In the genomic region with DNA sequence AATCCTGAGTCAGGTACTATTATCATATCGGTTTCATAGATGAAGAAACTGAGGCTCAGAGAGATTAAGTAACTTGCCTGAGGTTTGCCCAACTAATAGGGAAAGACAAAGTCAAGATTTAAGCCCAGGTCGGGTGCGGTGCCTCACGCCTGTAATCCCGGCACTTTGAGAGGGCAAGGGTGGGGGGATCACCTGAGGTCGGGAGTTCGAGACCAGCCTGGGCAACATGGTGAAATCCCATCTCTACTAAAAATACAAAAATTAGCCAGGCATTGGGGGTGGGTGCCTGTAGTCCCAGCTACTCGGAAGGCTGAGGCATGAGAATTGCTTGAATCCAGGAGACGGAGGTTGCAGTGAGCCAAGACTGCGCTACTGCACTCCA, we compare ENCODE assay signal across 14 cellular contexts. TPM values are rescaled to one million over a fixed set of nuclear protein-coding genes. Genes with fewer than 3 reads are reported as not detected.
A peak's percentile ranks its signal among the peaks of the same experiment; 100 is the strongest.
DNase-seq lines count a peak whose midpoint lies in the region; ATAC-seq and TF ChIP-seq lines count a peak whose summit lies in the region.
"Not testable (repeated sequence)": the region's sequence is repeated elsewhere in the genome, so short reads cannot be mapped to it uniquely, and the experiment has no call there.
"Had no signal": no experiment of that assay in that cellular context is flagged by ENCODE, and none has a peak within 500 bp of the region (broad histone marks: within the 10 kb centered on the region; RNA-seq: fewer than 3 reads in every experiment).

No MANE protein-coding gene starts in this region.

- H3K27me3 Mint-ChIP-seq in osteocyte (ENCODE audit: unreplicated experiment), result peaks cover 11% of the 10 kb centered on the region

- not testable (repeated sequence) for DNase-seq in GM23248; heart right ventricle; lung (ENCODE audit: low spot score); osteocyte (ENCODE audit: extremely low spot score, unreplicated experiment)
- DNase-seq in breast epithelium (ENCODE audit: low spot score in 2 of 2), result peak in 1 of 2 donors; percentile 33

- H3K36me3 Mint-ChIP-seq in osteocyte (ENCODE audit: unreplicated experiment), result not testable (repeated sequence)

- H3K27ac ChIP-seq in GM23248 (peak overlapping the region; percentile 53), VCaP (peak overlapping the region; percentile 32), breast epithelium (peak overlapping the region; percentile 86 to 90), heart right ventricle (peak overlapping the region; percentile 46 to 82 (median 71)), lung (ENCODE audit: low read depth in 1 of 2, low read length in 1 of 2) (peak overlapping the region; percentile 82 to 85), temporal lobe (ENCODE audit: low read depth, low read length) (peak overlapping the region; percentile 23)

- H4K20me1 ChIP-seq in GM23248 (ENCODE audit: insufficient read depth), result not testable (repeated sequence)

- H3K36me3 ChIP-seq in GM23248 (ENCODE audit: low read depth); breast epithelium; heart right ventricle; lung (ENCODE audit: control insufficient read depth in 2 of 2, insufficient read depth in 2 of 2, low read length in 2 of 2): not testable (repeated sequence)

- TF ChIP-seq POLR2A in breast epithelium (IDR thresholded peaks at IDR 0.05), result not testable (repeated sequence)

- H3K4me2 ChIP-seq in GM23248 (ENCODE audit: unreplicated experiment), result peak overlapping the region; percentile 44

- 50 to 53% methylated on average over 10 of the region's 10 CpGs for WGBS in GM23248 (ENCODE audit: low coverage in 1 of 2, low lambda C conversion rate in 2 of 2, missing lambda C conversion rate in 2 of 2), 2 experiments
- 84 to 88% methylated on average over 10 of the region's 10 CpGs for WGBS in heart right ventricle, 2 donors
- WGBS in lung, 2 donors, result 61 to 71% methylated on average over 10 of the region's 10 CpGs

- not testable (repeated sequence) for TF ChIP-seq CTCF in VCaP (conservative IDR thresholded peaks at IDR 0.05); breast epithelium (IDR thresholded peaks at IDR 0.05); heart right ventricle (IDR thresholded peaks at IDR 0.05); lung (IDR thresholded peaks at IDR 0.05; ENCODE audit: control extremely low read depth, extremely low read depth); osteocyte (IDR thresholded peaks at IDR 0.05)

- peaks cover 16% of the 10 kb centered on the region for H3K4me1 Mint-ChIP-seq in osteocyte (ENCODE audit: unreplicated experiment)

- not testable (repeated sequence) for H3K79me2 ChIP-seq in GM23248 (ENCODE audit: insufficient read depth)

- peak overlapping the region; percentile 19; the same call in 1 of the 2 replicates for H2AFZ ChIP-seq in GM23248

- ATAC-seq in heart right ventricle, result peak in 1 of 8 donors; percentile 15
- not testable (repeated sequence) for ATAC-seq in lung (ENCODE audit: insufficient read depth, low FRiP score)

- not testable (repeated sequence) for H3K9me3 ChIP-seq in GM23248 (ENCODE audit: low read depth); breast epithelium; heart right ventricle; lung (ENCODE audit: control insufficient read depth in 2 of 2, insufficient read depth in 1 of 2, low read length in 1 of 2)

- peaks cover 21% of the 10 kb centered on the region; the same call in 1 of the 2 replicates for H3F3A ChIP-seq in GM23248 (ENCODE audit: insufficient read depth)

- peaks cover 13% of the 10 kb centered on the region for H3K4me1 ChIP-seq in GM23248 (ENCODE audit: insufficient read depth)
- H3K4me1 ChIP-seq in breast epithelium; lung (ENCODE audit: control insufficient read depth in 2 of 2, insufficient read depth in 2 of 2, low read length in 2 of 2): not testable (repeated sequence)
- peaks cover 0 to 32% (median 11%) of the 10 kb centered on the region in 9 donors for H3K4me1 ChIP-seq in heart right ventricle

- in situ Hi-C loops in GM23248 (cut with MboI), result not testable (repeated sequence)

- H3K9ac ChIP-seq in GM23248, result peak overlapping the region; percentile 44

- not testable (repeated sequence) for H3K9me2 ChIP-seq in GM23248 (ENCODE audit: insufficient read depth)

- 0 out of 2 replicates have a peak overlapping the region, but pooled peaks have one; percentile 30 for H3K4me3 ChIP-seq in GM23248
- not testable (repeated sequence) for H3K4me3 ChIP-seq in breast epithelium, heart right ventricle, lung

- intact Hi-C loops in breast epithelium (cut with DNase I; ENCODE audit: low total_unique reads), result loop anchor here (5.0 kb wide), 1 partner anchor 697 kb away; no protein-coding TSS in a partner anchor
- intact Hi-C loops in heart right ventricle (cut with DNase I), result not testable (repeated sequence)

- not testable (repeated sequence) for H3K9me3 Mint-ChIP-seq in osteocyte (ENCODE audit: unreplicated experiment)

- H3K4me3 Mint-ChIP-seq in osteocyte (ENCODE audit: unreplicated experiment), result peak overlapping the region; percentile 19

- not testable (repeated sequence) for H3K27me3 ChIP-seq in GM23248 (replicated peaks; ENCODE audit: insufficient read depth); breast epithelium; heart right ventricle; lung (ENCODE audit: control insufficient read depth, insufficient read depth)

- H3K27ac Mint-ChIP-seq in osteocyte (ENCODE audit: unreplicated experiment), result peak overlapping the region; percentile 94

RNA-seq across cellular contexts. Expression of a gene that starts 15.8 kb away (rescaled TPM):
- total RNA-seq in GM23248 (2014; rRNA removed; shearing (Covaris generic)), result 29.5 and 64.2 TPM in 2 replicates
- polyA plus RNA-seq in GM23248 (2016; fragmentation: Nextera tagmentation; extraction: Ambion mirVana), result 18.0 and 21.2 TPM in 2 replicates
- total RNA-seq in breast epithelium, result 10 to 100 TPM; 25.8 to 31.7 (median 27.2) TPM
- total RNA-seq in heart right ventricle, result 10 to 100 TPM; 24.1 to 34.0 (median 27.8) TPM
- 10 to 100 TPM; 22.2 to 24.6 TPM for polyA plus RNA-seq in heart right ventricle
- total RNA-seq in lung, result 10 to 100 TPM; 38.8 to 80.7 TPM
- polyA plus RNA-seq in lung, result 10 to 100 TPM; 31.6 to 36.5 TPM
- total RNA-seq in osteocyte, result 53.6 and 57.1 TPM in 2 replicates
- 7.4 TPM for total RNA-seq in temporal lobe

RNA-seq across cellular contexts. Expression of a gene that starts 19.9 kb away (rescaled TPM):
- not detected in 2 replicates for total RNA-seq in GM23248 (2014; rRNA removed; shearing (Covaris generic))
- polyA plus RNA-seq in GM23248 (2016; fragmentation: Nextera tagmentation; extraction: Ambion mirVana) (not detected in 2 replicates), heart right ventricle (not detected), lung (not detected)
- total RNA-seq in breast epithelium (not detected), heart right ventricle (not detected), lung (not detected), osteocyte (not detected in 2 replicates), temporal lobe (not detected)
- total RNA-seq: gastroesophageal sphincter; lower leg skin; myocyte; renal cortical epithelial cell; RPMI7951; T-helper 1 cell treated with Interleukin-12 subunit alpha and Interleukin-12 subunit beta and Interleukin-4 antibody, amounts not matched to agents 30 ng/mL and 1 ng/mL, for 36 hours had no signal
- polyA plus RNA-seq: cardiac muscle cell had no signal

RNA-seq across cellular contexts. Expression of a gene that starts 28.0 kb away (rescaled TPM):
- 65.6 and 78.4 TPM in 2 replicates for total RNA-seq in GM23248 (2014; rRNA removed; shearing (Covaris generic))
- 48.6 and 53.3 TPM in 2 replicates for polyA plus RNA-seq in GM23248 (2016; fragmentation: Nextera tagmentation; extraction: Ambion mirVana)
- total RNA-seq in breast epithelium, result 10 to 100 TPM; 66.2 to 92.6 (median 72.8) TPM
- 10 to 100 TPM; 33.8 to 44.8 (median 39.9) TPM for total RNA-seq in heart right ventricle
- polyA plus RNA-seq in heart right ventricle, result 10 to 100 TPM in 1 of 2 donors, 1 to 10 TPM in 1; 6.4 to 39.0 TPM
- 10 to 100 TPM; 35.6 to 44.3 TPM for total RNA-seq in lung
- 10 to 100 TPM; 26.3 to 57.2 TPM for polyA plus RNA-seq in lung
- 41.0 and 43.5 TPM in 2 replicates for total RNA-seq in osteocyte
- 27.0 TPM for total RNA-seq in temporal lobe

RNA-seq across cellular contexts. Expression of a gene that starts 28.2 kb away (rescaled TPM):
- total RNA-seq in GM23248 (2014; rRNA removed; shearing (Covaris generic)), result 180 and 199 TPM in 2 replicates
- polyA plus RNA-seq in GM23248 (2016; fragmentation: Nextera tagmentation; extraction: Ambion mirVana) (342 and 365 TPM in 2 replicates), heart right ventricle (1,000 to 10,000 TPM; 1,297 to 1,540 TPM), lung (1,000 to 10,000 TPM; 1,051 to 1,580 TPM)
- total RNA-seq in breast epithelium (1,000 to 10,000 TPM in 1 of 3 donors, 100 to 1,000 TPM in 2; 786 to 1,230 (median 855) TPM), heart right ventricle (100 to 1,000 TPM; 536 to 674 (median 617) TPM), lung (100 to 1,000 TPM; 334 to 904 TPM), osteocyte (734 and 738 TPM in 2 replicates), temporal lobe (217 TPM)

RNA-seq across cellular contexts. Expression of a gene that starts 31.6 kb away (rescaled TPM):
- total RNA-seq in GM23248 (2014; rRNA removed; shearing (Covaris generic)), result 127 and 145 TPM in 2 replicates
- polyA plus RNA-seq in GM23248 (2016; fragmentation: Nextera tagmentation; extraction: Ambion mirVana), result 106 and 110 TPM in 2 replicates
- 100 to 1,000 TPM; 112 to 167 (median 140) TPM for total RNA-seq in breast epithelium
- 100 to 1,000 TPM in 1 of 10 donors, 10 to 100 TPM in 9; 61.6 to 110 (median 82.0) TPM for total RNA-seq in heart right ventricle
- 10 to 100 TPM; 85.0 to 89.3 TPM for polyA plus RNA-seq in heart right ventricle
- 100 to 1,000 TPM; 106 to 265 TPM for total RNA-seq in lung
- polyA plus RNA-seq in lung, result 100 to 1,000 TPM; 128 to 144 TPM
- total RNA-seq in osteocyte, result 154 and 155 TPM in 2 replicates
- total RNA-seq in temporal lobe, result 52.4 TPM

Comparison
In these comparisons a context has a peak if more than half of its experiments do, and no peak if none do; other contexts are left out.
1. H3K27ac ChIP-seq: peak in every context shown above with its lines; median percentile 88 in breast epithelium; 84 in lung; 71 in heart right ventricle; 53 in GM23248; 32 in VCaP; 23 in temporal lobe.